Comparison of ENCODE assay signal across 1 cellular context in genomic region chr21:44181506-44181905, GRCh38. TPM values are rescaled to one million over a fixed set of nuclear protein-coding genes. Genes with fewer than 3 reads are reported as not detected.
"Had no signal": no experiment of that assay in that cellular context is flagged by ENCODE, and none has a peak within 500 bp of the region (broad histone marks: within the 10 kb centered on the region; RNA-seq: fewer than 3 reads in every experiment).

No MANE protein-coding gene starts in this region.

RNA-seq across cellular contexts. Expression of gene ICOSLG, which starts 59.2 kb away (rescaled TPM):
- polyA plus RNA-seq: fibroblast of lung had no signal
